ENCODE assay signal across 16 cellular contexts in the genomic region with DNA sequence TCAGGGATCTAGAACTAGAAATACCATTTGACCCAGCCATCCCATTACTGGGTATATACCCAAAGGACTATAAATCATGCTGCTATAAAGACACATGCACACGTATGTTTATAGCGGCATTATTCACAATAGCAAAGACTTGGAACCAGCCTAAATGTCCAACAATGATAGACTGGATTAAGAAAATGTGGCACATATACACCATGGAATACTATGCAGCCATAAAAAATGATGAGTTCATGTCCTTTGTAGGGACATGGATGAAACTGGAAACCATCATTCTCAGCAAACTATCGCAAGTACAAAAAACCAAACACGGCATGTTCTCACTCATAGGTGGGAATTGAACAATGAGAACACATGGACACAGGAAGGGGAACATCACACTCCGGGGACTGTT. TPM values are rescaled to one million over a fixed set of nuclear protein-coding genes. Genes with fewer than 3 reads are reported as not detected.
"Had no signal": no experiment of that assay in that cellular context is flagged by ENCODE, and none has a peak within 500 bp of the region (broad histone marks: within the 10 kb centered on the region; RNA-seq: fewer than 3 reads in every experiment).

No MANE protein-coding gene starts in this region.

RNA-seq across cellular contexts. Expression of gene ASGR2, which starts 12.9 kb away (rescaled TPM):
- total RNA-seq: activated naive CD4-positive, alpha-beta T cell treated with anti-CD3 and anti-CD28 coated beads for 36 hours; activated naive CD4-positive, alpha-beta T cell treated with anti-CD3 and anti-CD28 coated beads, Interleukin-2, amount 50 U/mL, for 72 hours; activated naive CD8-positive, alpha-beta T cell treated with anti-CD3 and anti-CD28 coated beads for 36 hours; activated naive CD8-positive, alpha-beta T cell treated with anti-CD3 and anti-CD28 coated beads, Interleukin-2, amount 10 ng/mL, durations not matched to agents 7 days and 5 days; activated T-cell treated with anti-CD3 and anti-CD28 coated beads, Interleukin-2, amount 50 U/mL, for 72 hours; activated T-helper 1 cell treated with anti-CD3 and anti-CD28 coated beads, Interleukin-12 subunit alpha, Interleukin-12 subunit beta, Interleukin-2, Interleukin-4 antibody, amounts not matched to agents 30 ng/mL and 10 ng/mL and 1 ng/mL, durations not matched to agents 14 hours and 24 hours and 36 hours; activated T-helper 17 cell treated with anti-CD3 and anti-CD28 coated beads, Interleukin-2, amount 50 U/mL, for 72 hours; activated T-helper 2 cell treated with anti-CD3 and anti-CD28 coated beads, Interferon-gamma antibody, Interleukin-2, Interleukin-4, amounts not matched to agents 10 μg/mL and 5 μg/mL and 100 μg/mL, durations not matched to agents 14 hours and 24 hours and 36 hours; ascending aorta; astrocyte; body of pancreas; bronchial epithelial cell; cardiac muscle cell; cerebellum; chondrocyte had no signal

RNA-seq across cellular contexts. Expression of gene CLEC10A, which starts 47.5 kb away (rescaled TPM):
- total RNA-seq: activated naive CD4-positive, alpha-beta T cell treated with anti-CD3 and anti-CD28 coated beads for 36 hours; activated naive CD4-positive, alpha-beta T cell treated with anti-CD3 and anti-CD28 coated beads, Interleukin-2, amount 50 U/mL, for 72 hours; activated naive CD8-positive, alpha-beta T cell treated with anti-CD3 and anti-CD28 coated beads for 36 hours; activated T-cell treated with anti-CD3 and anti-CD28 coated beads, Interleukin-2, amount 50 U/mL, for 4 hours; activated T-cell treated with anti-CD3 and anti-CD28 coated beads, Interleukin-2, amount 50 U/mL, for 72 hours; activated T-helper 1 cell treated with anti-CD3 and anti-CD28 coated beads, Interleukin-12 subunit alpha, Interleukin-12 subunit beta, Interleukin-2, Interleukin-4 antibody, amounts not matched to agents 30 ng/mL and 10 ng/mL and 1 ng/mL, durations not matched to agents 14 hours and 24 hours and 36 hours; activated T-helper 17 cell treated with anti-CD3 and anti-CD28 coated beads, Interleukin-2, amount 50 U/mL, for 72 hours; activated T-helper 2 cell treated with anti-CD3 and anti-CD28 coated beads, Interferon-gamma antibody, Interleukin-2, Interleukin-4, amounts not matched to agents 10 μg/mL and 5 μg/mL and 100 μg/mL, durations not matched to agents 14 hours and 24 hours and 36 hours; astrocyte; bronchial epithelial cell; cardiac muscle cell; cerebellum; chondrocyte had no signal
- polyA plus RNA-seq: cardiac muscle cell had no signal
